ENCODE assay signal across 25 cellular contexts in the genomic region with DNA sequence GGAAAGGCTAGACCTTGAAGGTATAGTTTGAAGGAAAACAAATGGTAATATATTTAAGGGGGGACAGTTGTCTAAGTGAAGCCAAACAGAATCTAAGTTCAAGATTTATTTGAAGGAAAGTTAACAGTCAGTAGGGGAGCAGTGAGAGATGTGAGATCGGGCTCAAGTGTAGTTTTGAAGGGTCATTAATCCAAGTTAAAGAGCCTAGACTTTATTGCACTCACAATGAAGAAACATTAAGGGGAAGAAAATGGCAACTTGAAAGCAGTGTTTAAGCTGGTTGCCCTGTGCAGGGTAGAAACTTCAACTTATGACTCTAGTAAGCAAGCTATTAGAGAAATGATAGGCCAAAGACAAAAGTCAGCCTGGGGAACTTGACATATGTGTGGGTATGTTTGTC.
"Had no signal": no experiment of that assay in that cellular context is flagged by ENCODE, and none has a peak within 500 bp of the region (broad histone marks: within the 10 kb centered on the region; RNA-seq: fewer than 3 reads in every experiment).

No MANE protein-coding gene starts in this region.

- H3K27me3 ChIP-seq: MG63, SJCRH30 had no signal

- H3K4me3 ChIP-seq: MG63, SJCRH30 had no signal

- ATAC-seq: Panc1, PC-3, SK-N-SH treated with all-trans-retinoic acid at 6 μM for 48 hours had no signal

- H3K36me3 ChIP-seq: MG63, SJCRH30 had no signal

- H3K27ac ChIP-seq: HL-60, RWPE1, SJCRH30 had no signal

- DNase-seq: IMR-90, Karpas-422, KG1, MG63, NCI-H1092, NCI-H1105 treated with DMSO at 0.1 percent for 48 hours, NCI-H1417 treated with DMSO at 0.1 percent for 48 hours, NCI-H146, NCI-H1694 treated with DMSO at 0.1 percent for 48 hours, NCI-H1930, NCI-H2081, NCI-H2107, NCI-H2171 treated with DMSO at 0.1 percent for 48 hours, NCI-H345, NCI-H446 treated with DMSO at 0.1 percent for 48 hours, NCI-H510A treated with DMSO at 0.1 percent for 48 hours, NCI-H526 treated with DMSO at 0.1 percent for 48 hours, NCI-H748 treated with DMSO at 0.1 percent for 48 hours, PC-3, SHP77 treated with DMSO at 0.1 percent for 48 hours, SJCRH30 had no signal

- H3K9me3 ChIP-seq: MG63, SJCRH30 had no signal
